Comparison of ENCODE assay signal across 1 cellular context in genomic region chr4:128287871-128288688, GRCh38.
TF ChIP-seq lines count a peak whose summit lies in the region.

No MANE protein-coding gene starts in this region.

TF ChIP-seq in K562, 482 proteins besides CTCF, POLR2A, EP300 and RAD21 (continued from another document and continues in another):
- peak in 2 of 3 experiments; percentile 53 to 79 for TF ChIP-seq YY1 (IDR thresholded peaks at IDR 0.05; ENCODE audit: borderline replicate concordance in 1 of 3, control insufficient read depth in 1 of 3, extremely low read depth in 1 of 3, insufficient read depth in 3 of 3, insufficient read length in 1 of 3, insufficient replicate concordance in 2 of 3, low read depth in 1 of 3, low read length in 2 of 3)
- 0 out of 2 replicates have a peak, but pooled peaks have one; percentile 10 for TF ChIP-seq E2F3 (CRISPR knock-in tag; IDR thresholded peaks at IDR 0.05)
- 0 out of 2 replicates have a peak, but pooled peaks have one; percentile 27 for TF ChIP-seq TSHZ1 (CRISPR knock-in tag; IDR thresholded peaks at IDR 0.05)
- TF ChIP-seq MEIS2 (IDR thresholded peaks at IDR 0.05; ENCODE audit: partially characterized antibody), result peak; percentile 95
- peak; percentile 100 for TF ChIP-seq BHLHE40 (IDR thresholded peaks at IDR 0.05; ENCODE audit: low read length)
- no peak for TF ChIP-seq ZZZ3 (IDR thresholded peaks at IDR 0.05)
- TF ChIP-seq SMAD3 (CRISPR knock-in tag; conservative IDR thresholded peaks at IDR 0.05), result no peak
- TF ChIP-seq U2AF2 (optimal IDR thresholded peaks at IDR 0.05; ENCODE audit: low read depth, low read length), result no peak
- TF ChIP-seq ZNF274 (IDR thresholded peaks at IDR 0.05; ENCODE audit: borderline replicate concordance, low read depth, low read length), result no peak
- peak; percentile 80 for TF ChIP-seq GABPB1 (CRISPR knock-in tag; IDR thresholded peaks at IDR 0.05)
- TF ChIP-seq CREB5 (CRISPR knock-in tag; IDR thresholded peaks at IDR 0.05), result no peak
- peak; percentile 93 for TF ChIP-seq RBFOX2 (IDR thresholded peaks at IDR 0.05; ENCODE audit: low read depth, low read length)
- no peak for TF ChIP-seq CC2D1A (IDR thresholded peaks at IDR 0.05)
- peak; percentile 5; the same call in 1 of the 2 replicates for TF ChIP-seq CHD2 (IDR thresholded peaks at IDR 0.05; ENCODE audit: low read depth, low read length)
- TF ChIP-seq C11orf30 (IDR thresholded peaks at IDR 0.05; ENCODE audit: low read depth), result no peak
- no peak for TF ChIP-seq ADNP (tag; IDR thresholded peaks at IDR 0.05)
- TF ChIP-seq XRCC5 (IDR thresholded peaks at IDR 0.05; ENCODE audit: low read depth, low read length), result peak; percentile 92
- TF ChIP-seq ZNF668 (CRISPR knock-in tag; IDR thresholded peaks at IDR 0.05), result no peak
- TF ChIP-seq ETV1 (tag; conservative IDR thresholded peaks at IDR 0.05; ENCODE audit: low read depth), result no peak
- TF ChIP-seq PURB (CRISPR knock-in tag; IDR thresholded peaks at IDR 0.05; ENCODE audit: low read depth), result no peak
- no peak for TF ChIP-seq MEF2A (IDR thresholded peaks at IDR 0.05; ENCODE audit: control insufficient read depth, low read depth, low read length)
- TF ChIP-seq DMBX1 (CRISPR knock-in tag; IDR thresholded peaks at IDR 0.05; ENCODE audit: borderline replicate concordance), result peak; percentile 41; the same call in 1 of the 2 replicates
- peak; percentile 94 for TF ChIP-seq POLR2G (IDR thresholded peaks at IDR 0.05; ENCODE audit: low read depth, low read length)
- TF ChIP-seq CEBPZ (IDR thresholded peaks at IDR 0.05; ENCODE audit: borderline replicate concordance, low read depth, low read length), result no peak
- no peak for TF ChIP-seq ZMIZ1 (IDR thresholded peaks at IDR 0.05; ENCODE audit: low read depth in 2 of 2, low read length in 2 of 2)
- no peak for TF ChIP-seq CHD7 (IDR thresholded peaks at IDR 0.05; ENCODE audit: low read depth, low read length)
- no peak for TF ChIP-seq EHMT2 (IDR thresholded peaks at IDR 0.05)
- TF ChIP-seq ZNF785 (CRISPR knock-in tag; IDR thresholded peaks at IDR 0.05), result no peak
- no peak for TF ChIP-seq FOXA1 (IDR thresholded peaks at IDR 0.05; ENCODE audit: borderline replicate concordance)
- TF ChIP-seq ARHGAP35 (IDR thresholded peaks at IDR 0.05; ENCODE audit: partially characterized antibody), result no peak
- no peak for TF ChIP-seq ZBTB34 (CRISPR knock-in tag; IDR thresholded peaks at IDR 0.05)
- no peak for TF ChIP-seq POLR3A (IDR thresholded peaks at IDR 0.05; ENCODE audit: borderline replicate concordance, extremely low read depth, insufficient read depth, insufficient read length)
- TF ChIP-seq NRF1 (conservative IDR thresholded peaks at IDR 0.05 in 1 of 2, IDR thresholded peaks at IDR 0.05 in 1 of 2), result peak; percentile 100
- no peak for TF ChIP-seq HDGF (IDR thresholded peaks at IDR 0.05)
